Comparison of ENCODE assay signal across 8 cellular contexts in the genomic region with DNA sequence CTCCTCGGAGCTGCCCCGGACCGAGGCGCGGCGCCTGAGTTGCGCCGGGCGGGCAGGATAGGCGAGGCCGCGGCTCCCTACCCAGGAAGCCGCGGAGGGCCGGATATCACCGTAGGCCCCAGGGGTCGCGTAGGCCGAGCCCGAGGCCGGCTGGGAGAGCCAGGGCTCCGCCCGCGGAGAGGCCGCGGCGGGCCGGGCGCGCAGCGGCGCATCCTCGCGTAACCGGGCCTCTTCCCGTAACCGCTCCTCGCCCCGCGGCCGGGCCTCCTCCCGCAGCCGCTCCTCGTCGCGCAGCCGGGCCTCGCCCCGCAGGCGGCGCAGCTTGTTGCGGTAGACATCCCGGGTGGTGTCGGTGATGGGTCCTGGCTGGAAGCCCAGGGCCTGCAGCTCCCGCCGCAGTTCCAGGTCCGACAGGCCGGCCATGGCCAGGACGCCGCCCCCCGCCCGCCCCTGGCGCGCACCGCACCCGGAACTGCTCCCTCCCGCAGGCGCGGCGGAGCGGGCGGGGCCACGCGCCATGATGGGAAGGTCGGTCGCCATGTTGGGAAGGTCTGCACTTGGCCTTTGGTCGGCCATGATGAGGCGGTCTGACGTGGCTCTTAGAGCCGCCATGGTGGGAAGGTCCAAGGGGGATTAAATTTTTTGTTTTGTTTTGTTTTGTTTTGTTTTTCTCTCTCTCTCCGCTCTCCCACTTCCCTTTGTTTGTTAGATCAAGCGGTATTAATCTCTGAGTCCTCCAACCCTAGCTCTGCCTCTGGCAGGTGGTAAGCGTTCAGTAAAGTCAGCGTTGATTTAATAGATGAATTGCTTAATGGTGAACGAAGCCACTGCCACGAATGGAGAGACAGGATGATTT. TPM values are rescaled to one million over a fixed set of nuclear protein-coding genes. Genes with fewer than 3 reads are reported as not detected.
A peak's percentile ranks its signal among the peaks of the same experiment; 100 is the strongest.
DNase-seq lines count a peak whose midpoint lies in the region; ATAC-seq, FAIRE-seq and TF ChIP-seq lines count a peak whose summit lies in the region.

A gene (minus strand): TSS at position 437 of the 856 bp plus-strand sequence. CDS start 14 bp downstream, at position 423.

- peak; percentile 78 for ATAC-seq in HG02970 (IDR thresholded peaks at IDR 0.05; ENCODE audit: low FRiP score, unreplicated experiment)
- peak; percentile 97 for ATAC-seq in aorta (ENCODE audit: low FRiP score)

- H3K27ac ChIP-seq in astrocyte (ENCODE audit: low read depth, low read length) (peak within 1 kb of the TSS; percentile 83), aorta (ENCODE audit: low read depth in 1 of 2, low read length in 2 of 2) (peak within 1 kb of the TSS; percentile 58 to 72)

- peaks cover 6% of the 10 kb centered on the region for H3K36me3 ChIP-seq in astrocyte (ENCODE audit: insufficient read depth, low read length)
- H3K36me3 ChIP-seq in aorta (ENCODE audit: control insufficient read depth in 1 of 2, insufficient read depth in 2 of 2, low read length in 1 of 2): peaks cover 0 to 5% of the 10 kb centered on the region in 2 donors

- peak within 1 kb of the TSS; percentile 94 for H3K4me3 Mint-ChIP-seq in astrocyte (ENCODE audit: unreplicated experiment)

- FAIRE-seq in GM18507 (lab: Jason Lieb, UNC) (peak; percentile 88), astrocyte (lab: Jason Lieb, UNC) (no peak)

- H3K4me2 ChIP-seq in astrocyte (ENCODE audit: low read length): peak within 1 kb of the TSS; percentile 91

- peak within 1 kb of the TSS; percentile 94 for H3K9ac ChIP-seq in astrocyte (ENCODE audit: low read length)

- H3K4me3 ChIP-seq in astrocyte (ENCODE audit: insufficient read depth, low read depth, low read length) (peak within 1 kb of the TSS; percentile 75), aorta (ENCODE audit: low read length in 2 of 2) (peak within 1 kb of the TSS; percentile 75 to 91)

- DNase-seq in GM18507 (ENCODE audit: extremely low spot score, insufficient read length, low read depth): peak; percentile 92
- peak; percentile 70 for DNase-seq in NCI-H2029 treated with DMSO at 0.1 percent for 48 hours (lab: John Stamatoyannopoulos, UW)
- peak; percentile 79 for DNase-seq in T-helper 22 cell (ENCODE audit: low read depth)
- peak; percentile 84 for DNase-seq in astrocyte (ENCODE audit: low read depth)
- peak; percentile 97 for DNase-seq in hepatic stellate cell (ENCODE audit: low spot score)
- peak; percentile 77 for DNase-seq in renal cortical epithelial cell (ENCODE audit: low read depth)
- peak; percentile 96 to 98 for DNase-seq in aorta

- TF ChIP-seq CTCF in astrocyte (IDR thresholded peaks at IDR 0.05; ENCODE audit: insufficient read depth, low read depth, low read length): no peak

- H3K27ac Mint-ChIP-seq in astrocyte (ENCODE audit: unreplicated experiment): peak within 1 kb of the TSS; percentile 98

- intact Hi-C loops in aorta (cut with DNase I): loop anchor here in 1 of 2 donors (5.0 kb wide), 1 partner anchor 77 kb away; a partner anchor contains a TSS

- H3K9me3 ChIP-seq in astrocyte (ENCODE audit: insufficient read depth, low read depth, low read length) (no peaks in the 10 kb centered on the region), aorta (ENCODE audit: control insufficient read depth, low read length) (no peaks in the 10 kb centered on the region)

- peaks cover 10% of the 10 kb centered on the region for H3K36me3 Mint-ChIP-seq in astrocyte (ENCODE audit: low read depth, unreplicated experiment)

- H3K27me3 Mint-ChIP-seq in astrocyte (ENCODE audit: low read depth, unreplicated experiment): peaks cover 6% of the 10 kb centered on the region

- WGBS in aorta, 2 donors: 4% methylated on average over 68 to 86 of the region's 86 CpGs

- H3K27me3 ChIP-seq in astrocyte (ENCODE audit: insufficient read depth, low read length): peaks cover 14% of the 10 kb centered on the region
- H3K27me3 ChIP-seq in aorta (ENCODE audit: control insufficient read depth in 1 of 2, insufficient read depth in 2 of 2, low read length in 1 of 2): no peaks in the 10 kb centered on the region

- peaks cover 57% of the 10 kb centered on the region for H3K79me2 ChIP-seq in astrocyte (ENCODE audit: insufficient read depth, low read length)

- H3K9me3 Mint-ChIP-seq in astrocyte (ENCODE audit: unreplicated experiment): no peaks in the 10 kb centered on the region

- H3K4me1 Mint-ChIP-seq in astrocyte (ENCODE audit: low read depth, unreplicated experiment): peaks cover 58% of the 10 kb centered on the region

- H3K4me1 ChIP-seq in astrocyte (ENCODE audit: insufficient read depth, low read length) (peaks cover 34% of the 10 kb centered on the region), aorta (ENCODE audit: control insufficient read depth in 1 of 2, insufficient read depth in 2 of 2, low read length in 2 of 2) (peaks cover 0 to 6% of the 10 kb centered on the region in 2 donors)

- H2AFZ ChIP-seq in astrocyte (ENCODE audit: low read depth, low read length): peak within 1 kb of the TSS; percentile 86

- peaks cover 33% of the 10 kb centered on the region for H4K20me1 ChIP-seq in astrocyte (ENCODE audit: insufficient read depth, low read length)

RNA-seq across cellular contexts. Expression of the gene that starts here (rescaled TPM):
- total RNA-seq in astrocyte (57.1 and 62.2 TPM in 2 replicates), renal cortical epithelial cell (50.2 and 52.4 TPM in 2 replicates), aorta (10 to 100 TPM; 46.6 to 59.8 TPM)
- polyA plus RNA-seq in aorta: 10 to 100 TPM; 19.4 to 85.6 TPM

Comparison
In these comparisons a context has a peak if more than half of its experiments do, and no peak if none do; other contexts are left out.
1. Peak in every context shown above with its lines: DNase-seq, ATAC-seq, H3K4me3 ChIP-seq and H3K27ac ChIP-seq.